In the genomic region with DNA sequence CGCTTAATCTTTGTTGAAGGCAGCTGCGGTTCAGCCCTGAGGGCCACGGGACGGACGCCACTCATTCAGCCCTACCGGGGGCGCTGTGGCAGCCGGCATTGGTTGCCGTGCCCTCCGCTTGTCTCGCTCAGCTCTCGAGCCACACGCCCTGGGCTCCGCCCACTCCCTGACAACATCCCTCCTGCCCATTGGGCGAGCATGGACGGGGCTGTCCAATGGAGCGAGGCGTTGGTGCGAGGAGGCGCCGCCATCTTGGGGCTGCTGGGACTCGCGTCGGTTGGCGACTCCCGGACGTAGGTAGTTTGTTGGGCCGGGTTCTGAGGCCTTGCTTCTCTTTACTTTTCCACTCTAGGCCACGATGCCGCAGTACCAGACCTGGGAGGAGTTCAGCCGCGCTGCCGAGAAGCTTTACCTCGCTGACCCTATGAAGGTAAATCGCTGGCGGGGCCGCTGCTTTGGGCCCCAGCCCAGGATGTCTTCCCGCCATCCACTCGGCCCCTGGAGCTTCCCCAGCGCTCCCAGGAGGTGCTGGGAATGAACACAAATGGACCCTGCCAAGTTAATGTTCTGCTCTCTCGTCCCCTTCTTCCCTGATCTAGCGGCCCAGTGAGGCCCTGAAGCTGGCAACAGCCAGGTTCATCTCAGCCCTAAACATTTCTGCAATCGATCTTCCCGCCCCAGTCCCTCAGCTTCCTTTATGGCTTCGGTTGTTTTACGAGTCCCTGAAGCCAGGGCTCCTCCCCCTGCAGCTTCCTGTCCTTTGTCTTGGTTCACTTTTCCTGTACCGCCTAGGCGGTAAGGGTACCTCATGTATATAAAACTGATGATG, we compare ENCODE assay signal across 1 cellular context.
A peak's percentile ranks its signal among the peaks of the same experiment; 100 is the strongest.
TF ChIP-seq lines count a peak whose summit lies in the region.

A gene with protein sequence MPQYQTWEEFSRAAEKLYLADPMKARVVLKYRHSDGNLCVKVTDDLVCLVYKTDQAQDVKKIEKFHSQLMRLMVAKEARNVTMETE (plus strand): TSS at position 244 of the 829 bp plus-strand sequence. CDS start 115 bp downstream, at position 359.

TF ChIP-seq in HepG2, 621 proteins besides CTCF, POLR2A, EP300 and RAD21 (continued from another document and continues in another):
- TF ChIP-seq, protein P1, sequence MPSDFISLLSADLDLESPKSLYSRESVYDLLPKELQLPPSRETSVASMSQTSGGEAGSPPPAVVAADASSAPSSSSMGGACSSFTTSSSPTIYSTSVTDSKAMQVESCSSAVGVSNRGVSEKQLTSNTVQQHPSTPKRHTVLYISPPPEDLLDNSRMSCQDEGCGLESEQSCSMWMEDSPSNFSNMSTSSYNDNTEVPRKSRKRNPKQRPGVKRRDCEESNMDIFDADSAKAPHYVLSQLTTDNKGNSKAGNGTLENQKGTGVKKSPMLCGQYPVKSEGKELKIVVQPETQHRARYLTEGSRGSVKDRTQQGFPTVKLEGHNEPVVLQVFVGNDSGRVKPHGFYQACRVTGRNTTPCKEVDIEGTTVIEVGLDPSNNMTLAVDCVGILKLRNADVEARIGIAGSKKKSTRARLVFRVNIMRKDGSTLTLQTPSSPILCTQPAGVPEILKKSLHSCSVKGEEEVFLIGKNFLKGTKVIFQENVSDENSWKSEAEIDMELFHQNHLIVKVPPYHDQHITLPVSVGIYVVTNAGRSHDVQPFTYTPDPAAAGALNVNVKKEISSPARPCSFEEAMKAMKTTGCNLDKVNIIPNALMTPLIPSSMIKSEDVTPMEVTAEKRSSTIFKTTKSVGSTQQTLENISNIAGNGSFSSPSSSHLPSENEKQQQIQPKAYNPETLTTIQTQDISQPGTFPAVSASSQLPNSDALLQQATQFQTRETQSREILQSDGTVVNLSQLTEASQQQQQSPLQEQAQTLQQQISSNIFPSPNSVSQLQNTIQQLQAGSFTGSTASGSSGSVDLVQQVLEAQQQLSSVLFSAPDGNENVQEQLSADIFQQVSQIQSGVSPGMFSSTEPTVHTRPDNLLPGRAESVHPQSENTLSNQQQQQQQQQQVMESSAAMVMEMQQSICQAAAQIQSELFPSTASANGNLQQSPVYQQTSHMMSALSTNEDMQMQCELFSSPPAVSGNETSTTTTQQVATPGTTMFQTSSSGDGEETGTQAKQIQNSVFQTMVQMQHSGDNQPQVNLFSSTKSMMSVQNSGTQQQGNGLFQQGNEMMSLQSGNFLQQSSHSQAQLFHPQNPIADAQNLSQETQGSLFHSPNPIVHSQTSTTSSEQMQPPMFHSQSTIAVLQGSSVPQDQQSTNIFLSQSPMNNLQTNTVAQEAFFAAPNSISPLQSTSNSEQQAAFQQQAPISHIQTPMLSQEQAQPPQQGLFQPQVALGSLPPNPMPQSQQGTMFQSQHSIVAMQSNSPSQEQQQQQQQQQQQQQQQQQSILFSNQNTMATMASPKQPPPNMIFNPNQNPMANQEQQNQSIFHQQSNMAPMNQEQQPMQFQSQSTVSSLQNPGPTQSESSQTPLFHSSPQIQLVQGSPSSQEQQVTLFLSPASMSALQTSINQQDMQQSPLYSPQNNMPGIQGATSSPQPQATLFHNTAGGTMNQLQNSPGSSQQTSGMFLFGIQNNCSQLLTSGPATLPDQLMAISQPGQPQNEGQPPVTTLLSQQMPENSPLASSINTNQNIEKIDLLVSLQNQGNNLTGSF (CRISPR knock-in tag; IDR thresholded peaks at IDR 0.05), result no peak
- TF ChIP-seq CEBPB (IDR thresholded peaks at IDR 0.05; ENCODE audit: borderline replicate concordance, low read depth, low read length), result no peak
- peak; percentile 21; the same call in 1 of the 2 replicates for TF ChIP-seq ATF7-NPFF (CRISPR knock-in tag; IDR thresholded peaks at IDR 0.05; ENCODE audit: low read depth)
- TF ChIP-seq SETDB1 (CRISPR knock-in tag; IDR thresholded peaks at IDR 0.05; ENCODE audit: borderline replicate concordance), result no peak
- TF ChIP-seq BCL6 (CRISPR knock-in tag; IDR thresholded peaks at IDR 0.05), result peak; percentile 36; the same call in 1 of the 2 replicates
- TF ChIP-seq CC2D1A (CRISPR knock-in tag; IDR thresholded peaks at IDR 0.05), result no peak
- no peak for TF ChIP-seq TGIF2 (CRISPR knock-in tag; IDR thresholded peaks at IDR 0.05)
- peak; percentile 63; the same call in 1 of the 2 replicates for TF ChIP-seq RXRA (CRISPR knock-in tag; IDR thresholded peaks at IDR 0.05)
- no peak for TF ChIP-seq HNRNPH1 (optimal IDR thresholded peaks at IDR 0.05; ENCODE audit: low read depth, low read length)
- TF ChIP-seq JUN (CRISPR knock-in tag; IDR thresholded peaks at IDR 0.05), result no peak
- TF ChIP-seq ZBTB49 (CRISPR knock-in tag; IDR thresholded peaks at IDR 0.05; ENCODE audit: borderline replicate concordance), result no peak
- no peak for TF ChIP-seq ZNF281 (CRISPR knock-in tag; IDR thresholded peaks at IDR 0.05; ENCODE audit: borderline replicate concordance)
- peak; percentile 47; the same call in 1 of the 2 replicates for TF ChIP-seq ZBTB33 (CRISPR knock-in tag; IDR thresholded peaks at IDR 0.05)
- peak; percentile 94 for TF ChIP-seq SAP130 (CRISPR knock-in tag; IDR thresholded peaks at IDR 0.05; ENCODE audit: low read depth)
- TF ChIP-seq NFIC (IDR thresholded peaks at IDR 0.05; ENCODE audit: low read length), result no peak
- TF ChIP-seq, protein P2, sequence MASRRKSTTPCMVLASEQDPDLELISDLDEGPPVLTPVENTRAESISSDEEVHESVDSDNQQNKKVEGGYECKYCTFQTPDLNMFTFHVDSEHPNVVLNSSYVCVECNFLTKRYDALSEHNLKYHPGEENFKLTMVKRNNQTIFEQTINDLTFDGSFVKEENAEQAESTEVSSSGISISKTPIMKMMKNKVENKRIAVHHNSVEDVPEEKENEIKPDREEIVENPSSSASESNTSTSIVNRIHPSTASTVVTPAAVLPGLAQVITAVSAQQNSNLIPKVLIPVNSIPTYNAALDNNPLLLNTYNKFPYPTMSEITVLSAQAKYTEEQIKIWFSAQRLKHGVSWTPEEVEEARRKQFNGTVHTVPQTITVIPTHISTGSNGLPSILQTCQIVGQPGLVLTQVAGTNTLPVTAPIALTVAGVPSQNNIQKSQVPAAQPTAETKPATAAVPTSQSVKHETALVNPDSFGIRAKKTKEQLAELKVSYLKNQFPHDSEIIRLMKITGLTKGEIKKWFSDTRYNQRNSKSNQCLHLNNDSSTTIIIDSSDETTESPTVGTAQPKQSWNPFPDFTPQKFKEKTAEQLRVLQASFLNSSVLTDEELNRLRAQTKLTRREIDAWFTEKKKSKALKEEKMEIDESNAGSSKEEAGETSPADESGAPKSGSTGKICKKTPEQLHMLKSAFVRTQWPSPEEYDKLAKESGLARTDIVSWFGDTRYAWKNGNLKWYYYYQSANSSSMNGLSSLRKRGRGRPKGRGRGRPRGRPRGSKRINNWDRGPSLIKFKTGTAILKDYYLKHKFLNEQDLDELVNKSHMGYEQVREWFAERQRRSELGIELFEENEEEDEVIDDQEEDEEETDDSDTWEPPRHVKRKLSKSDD (CRISPR knock-in tag; IDR thresholded peaks at IDR 0.05; ENCODE audit: low read depth), result peak; percentile 90
- peak; percentile 49 for TF ChIP-seq PRDM10 (CRISPR knock-in tag; IDR thresholded peaks at IDR 0.05; ENCODE audit: low read depth)
- TF ChIP-seq, protein P3, sequence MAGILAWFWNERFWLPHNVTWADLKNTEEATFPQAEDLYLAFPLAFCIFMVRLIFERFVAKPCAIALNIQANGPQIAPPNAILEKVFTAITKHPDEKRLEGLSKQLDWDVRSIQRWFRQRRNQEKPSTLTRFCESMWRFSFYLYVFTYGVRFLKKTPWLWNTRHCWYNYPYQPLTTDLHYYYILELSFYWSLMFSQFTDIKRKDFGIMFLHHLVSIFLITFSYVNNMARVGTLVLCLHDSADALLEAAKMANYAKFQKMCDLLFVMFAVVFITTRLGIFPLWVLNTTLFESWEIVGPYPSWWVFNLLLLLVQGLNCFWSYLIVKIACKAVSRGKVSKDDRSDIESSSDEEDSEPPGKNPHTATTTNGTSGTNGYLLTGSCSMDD (CRISPR knock-in tag; IDR thresholded peaks at IDR 0.05), result no peak
- peak; percentile 84 for TF ChIP-seq ERF (CRISPR knock-in tag; IDR thresholded peaks at IDR 0.05)
- TF ChIP-seq NAIF1 (CRISPR knock-in tag; IDR thresholded peaks at IDR 0.05; ENCODE audit: borderline replicate concordance), result no peak
- TF ChIP-seq, protein P4, sequence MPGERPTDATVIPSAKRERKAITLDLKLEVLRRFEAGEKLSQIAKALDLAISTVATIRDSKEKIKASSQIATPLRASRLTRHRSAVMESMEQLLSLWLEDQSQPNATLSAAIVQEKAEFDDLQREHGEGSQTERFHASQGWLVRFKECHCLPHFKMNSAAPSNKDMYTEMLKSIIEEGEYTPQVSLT (CRISPR knock-in tag; IDR thresholded peaks at IDR 0.05; ENCODE audit: borderline replicate concordance, low read depth), result no peak
- TF ChIP-seq ZNF546 (CRISPR knock-in tag; conservative IDR thresholded peaks at IDR 0.05), result no peak
- TF ChIP-seq ZBTB42 (CRISPR knock-in tag; IDR thresholded peaks at IDR 0.05), result no peak
- TF ChIP-seq EHMT2 (IDR thresholded peaks at IDR 0.05; ENCODE audit: borderline replicate concordance, low read depth, low read length), result no peak
- TF ChIP-seq TSC22D2 (CRISPR knock-in tag; IDR thresholded peaks at IDR 0.05; ENCODE audit: borderline replicate concordance), result no peak
- TF ChIP-seq ZNF335 (CRISPR knock-in tag; IDR thresholded peaks at IDR 0.05), result no peak
- TF ChIP-seq, protein P5, sequence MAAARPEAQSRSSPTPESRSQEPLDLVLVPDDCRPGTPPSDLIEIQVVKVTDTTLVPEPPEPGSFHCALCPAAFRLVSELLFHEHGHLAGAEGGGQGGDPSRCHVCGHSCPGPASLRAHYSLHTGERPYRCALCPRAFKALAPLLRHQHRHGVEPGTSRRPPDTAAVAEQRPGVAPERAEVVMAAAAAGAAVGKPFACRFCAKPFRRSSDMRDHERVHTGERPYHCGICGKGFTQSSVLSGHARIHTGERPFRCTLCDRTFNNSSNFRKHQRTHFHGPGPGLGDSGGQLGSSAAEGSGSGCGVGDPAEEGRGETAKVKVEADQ (CRISPR knock-in tag; IDR thresholded peaks at IDR 0.05; ENCODE audit: borderline replicate concordance), result peak; percentile 83
- TF ChIP-seq HOXD1 (CRISPR knock-in tag; IDR thresholded peaks at IDR 0.05), result peak; percentile 56; the same call in 1 of the 2 replicates
